In genomic region chr13:114024603-114025431, GRCh38 we compare ENCODE assay signal across 10 cellular contexts. TPM values are rescaled to one million over a fixed set of nuclear protein-coding genes. Genes with fewer than 3 reads are reported as not detected.
DNase-seq lines count a peak whose midpoint lies in the region; ATAC-seq, FAIRE-seq and TF ChIP-seq lines count a peak whose summit lies in the region.
"Had no signal": no experiment of that assay in that cellular context is flagged by ENCODE, and none has a peak within 500 bp of the region (broad histone marks: within the 10 kb centered on the region; RNA-seq: fewer than 3 reads in every experiment).

No MANE protein-coding gene starts in this region.

- DNase-seq in stimulated activated naive CD8-positive, alpha-beta T cell treated with anti-CD3 and anti-CD28 coated beads, Interleukin-15, Interleukin-2, amounts not matched to agents 100 U/mL and 50 U/mL, for 24 hours: no peak
- DNase-seq in GM12878 (ENCODE audit: low read depth, low spot score) (no peak), vagina (ENCODE audit: extremely low spot score in 2 of 2) (no peak), NCI-H510A treated with DMSO at 0.1 percent for 48 hours (lab: John Stamatoyannopoulos, UW) (no peak)
- DNase-seq in activated CD8-positive, alpha-beta memory T cell treated with anti-CD3 and anti-CD28 coated beads for 24 hours: no peak
- no peak for DNase-seq in stimulated activated CD8-positive, alpha-beta memory T cell treated with anti-CD3 and anti-CD28 coated beads, Interleukin-4, amount 100 ng/mL, for 48 hours

- no peak for TF ChIP-seq EP300 in GM12878 (IDR thresholded peaks at IDR 0.05; ENCODE audit: borderline replicate concordance in 1 of 2, control insufficient read depth in 1 of 2, low read depth in 2 of 2, low read length in 2 of 2)

- TF ChIP-seq POLR2A in GM12878 (IDR thresholded peaks at IDR 0.05; ENCODE audit: low read depth, low read length): peak; percentile 57
- TF ChIP-seq POLR2A in vagina (IDR thresholded peaks at IDR 0.05): no peak

- H3K27me3 ChIP-seq in GM12878 (replicated peaks in 1 of 2; ENCODE audit: control insufficient read depth in 2 of 2, insufficient read depth in 2 of 2, low read length in 1 of 2) (no peaks in the 10 kb centered on the region), vagina (no peaks in the 10 kb centered on the region)
- H3K27me3 ChIP-seq: ovary had no signal

- intact Hi-C loops in GM12878 (cut with micrococcal nuclease; ENCODE audit: unreplicated experiment) (loop anchor here (2.0 kb wide), 1 partner anchor 42 kb away; no protein-coding TSS in a partner anchor), vagina (cut with DNase I) (no loop called here)

- H3K4me3 ChIP-seq in GM12878: no peak overlapping the region
- H3K4me3 ChIP-seq in vagina: no peak overlapping the region
- H3K4me3 ChIP-seq: ovary had no signal

- H3K4me1 Mint-ChIP-seq in stimulated activated naive CD8-positive, alpha-beta T cell treated with anti-CD3 and anti-CD28 coated beads, Interleukin-15, Interleukin-2, amounts not matched to agents 100 ng/mL and 50 ng/mL, for 24 hours (ENCODE audit: low read depth): no peaks in the 10 kb centered on the region

- peaks cover 20% of the 10 kb centered on the region for H3K36me3 Mint-ChIP-seq in stimulated activated naive CD8-positive, alpha-beta T cell treated with anti-CD3 and anti-CD28 coated beads, Interleukin-15, Interleukin-2, amounts not matched to agents 100 ng/mL and 50 ng/mL, for 24 hours (ENCODE audit: low read depth)

- H4K20me1 ChIP-seq in GM12878 (ENCODE audit: control insufficient read depth, insufficient read depth): no peaks in the 10 kb centered on the region

- peak; percentile 75 for FAIRE-seq in GM12878 (lab: Jason Lieb, UNC)

- POLR2A ChIA-PET in GM12878 (lab: Charles Lee): no interaction called here

- peak overlapping the region; percentile 58 for H3K27ac ChIP-seq in GM12878 (ENCODE audit: control insufficient read depth, insufficient read depth)
- peak overlapping the region; percentile 72 for H3K27ac ChIP-seq in vagina
- H3K27ac ChIP-seq: ovary had no signal

- H3K9me3 Mint-ChIP-seq in stimulated activated naive CD8-positive, alpha-beta T cell treated with anti-CD3 and anti-CD28 coated beads, Interleukin-15, Interleukin-2, amounts not matched to agents 100 ng/mL and 50 ng/mL, for 24 hours: no peaks in the 10 kb centered on the region
- H3K9me3 Mint-ChIP-seq: T-helper 2 cell treated with Interferon-gamma antibody and Interleukin-4, amounts not matched to agents 5 μg/mL and 100 μg/mL, for 36 hours had no signal

- peak overlapping the region; percentile 64 for H3K4me2 ChIP-seq in GM12878 (ENCODE audit: control insufficient read depth, insufficient read depth)

- BruUV-seq in GM12878 (replicated peaks; lab: Mats Ljungman, UMichigan): no TSS peak

- no peak for TF ChIP-seq RAD21 in GM12878 (IDR thresholded peaks at IDR 0.05; ENCODE audit: insufficient read depth, low read depth, low read length)

- SMC1A ChIA-PET in GM12878 (lab: Charles Lee; ENCODE audit: uncharacterized antibody, unreplicated experiment): interaction anchor here (0.7 to 1.3 kb wide), 2 partner anchors 10 to 21 kb away, joined by 3 read pairs; no protein-coding TSS in a partner anchor

- H3K9me3 ChIP-seq in GM12878 (replicated peaks; ENCODE audit: control insufficient read depth, insufficient read depth, low read length) (no peaks in the 10 kb centered on the region), vagina (no peaks in the 10 kb centered on the region)
- H3K9me3 ChIP-seq: ovary had no signal

- peak overlapping the region; percentile 63 for H3K27ac Mint-ChIP-seq in stimulated activated naive CD8-positive, alpha-beta T cell treated with anti-CD3 and anti-CD28 coated beads, Interleukin-15, Interleukin-2, amounts not matched to agents 100 ng/mL and 50 ng/mL, for 24 hours
- H3K27ac Mint-ChIP-seq: T-helper 2 cell treated with Interferon-gamma antibody and Interleukin-4, amounts not matched to agents 5 μg/mL and 100 μg/mL, for 36 hours had no signal

- RAD21 ChIA-PET in GM12878 (lab: Charles Lee; ENCODE audit: unreplicated experiment): no interaction called here

- H3K4me1 ChIP-seq in GM12878 (ENCODE audit: control insufficient read depth, insufficient read depth, low read length): peaks cover 40% of the 10 kb centered on the region
- peaks cover 21% of the 10 kb centered on the region for H3K4me1 ChIP-seq in vagina

- ATAC-seq in stimulated activated naive CD8-positive, alpha-beta T cell treated with anti-CD3 and anti-CD28 coated beads, Interleukin-15, Interleukin-2, amounts not matched to agents 100 U/mL and 50 U/mL, for 24 hours: no peak
- ATAC-seq in HG02970 (IDR thresholded peaks at IDR 0.05; ENCODE audit: low FRiP score, unreplicated experiment) (peak; percentile 54), GM12878 (peak; percentile 95)

- peak overlapping the region; percentile 29 for H2AFZ ChIP-seq in GM12878 (ENCODE audit: control insufficient read depth, low read depth, low read length)

- H3K36me3 ChIP-seq in GM12878 (ENCODE audit: control insufficient read depth in 2 of 2, insufficient read depth in 2 of 2, low read length in 1 of 2): peaks cover 8 to 35% of the 10 kb centered on the region in 2 experiments
- H3K36me3 ChIP-seq in vagina: peaks cover 0 to 16% of the 10 kb centered on the region in 2 donors
- H3K36me3 ChIP-seq: ovary had no signal

- no peaks in the 10 kb centered on the region for H3K27me3 Mint-ChIP-seq in stimulated activated naive CD8-positive, alpha-beta T cell treated with anti-CD3 and anti-CD28 coated beads, Interleukin-15, Interleukin-2, amounts not matched to agents 100 ng/mL and 50 ng/mL, for 24 hours

- peak overlapping the region; percentile 44; the same call in 1 of the 2 replicates for H3K9ac ChIP-seq in GM12878 (ENCODE audit: control insufficient read depth, insufficient read depth, low read length)

- no peaks in the 10 kb centered on the region; the same call in 1 of the 2 replicates for H3K79me2 ChIP-seq in GM12878 (ENCODE audit: control insufficient read depth, insufficient read depth, low read length)

- H3K4me3 Mint-ChIP-seq in stimulated activated naive CD8-positive, alpha-beta T cell treated with anti-CD3 and anti-CD28 coated beads, Interleukin-15, Interleukin-2, amounts not matched to agents 100 ng/mL and 50 ng/mL, for 24 hours: no peak overlapping the region
- H3K4me3 Mint-ChIP-seq: T-helper 2 cell treated with Interferon-gamma antibody and Interleukin-4, amounts not matched to agents 5 μg/mL and 100 μg/mL, for 36 hours had no signal

- 7% methylated on average over 34 of the region's 35 CpGs for WGBS in GM12878 (ENCODE audit: insufficient coverage, insufficient replicate concordance, low lambda C conversion rate, missing lambda C conversion rate)

- in situ Hi-C loops in GM12878 (cut with MboI): no loop called here

- CTCF ChIA-PET in GM12878 (lab: Yijun Ruan, JAX): no interaction called here

- TF ChIP-seq CTCF in GM12878 (IDR thresholded peaks at IDR 0.05 in 2 of 3, conservative IDR thresholded peaks at IDR 0.05 in 1 of 3; ENCODE audit: control insufficient read depth in 2 of 3, extremely low read depth in 1 of 3, insufficient read depth in 1 of 3, low read depth in 3 of 3, low read length in 3 of 3) (no peak), vagina (IDR thresholded peaks at IDR 0.05) (no peak)

TF ChIP-seq in GM12878, 131 proteins besides CTCF, POLR2A, EP300 and RAD21 (continues in another document):
- TF ChIP-seq TAF1 (IDR thresholded peaks at IDR 0.05; ENCODE audit: borderline replicate concordance, low read depth, low read length) (no peak), EED (IDR thresholded peaks at IDR 0.05; ENCODE audit: low read depth) (peak; percentile 13; the same call in 1 of the 2 replicates), MAX (IDR thresholded peaks at IDR 0.05; ENCODE audit: low read depth, low read length) (0 out of 2 replicates have a peak, but pooled peaks have one; percentile 27), BMI1 (IDR thresholded peaks at IDR 0.05; ENCODE audit: borderline replicate concordance) (no peak), EGR1 (IDR thresholded peaks at IDR 0.05; ENCODE audit: borderline replicate concordance in 1 of 2, low read depth in 2 of 2, low read length in 2 of 2) (no peak), RCOR1 (conservative IDR thresholded peaks at IDR 0.05; ENCODE audit: low read depth, low read length) (no peak), MEF2B (IDR thresholded peaks at IDR 0.05; ENCODE audit: partially characterized antibody, poor library complexity, severe bottlenecking) (no peak), SPI1 (IDR thresholded peaks at IDR 0.05; ENCODE audit: borderline replicate concordance, insufficient read depth, low read depth, low read length) (peak; percentile 94), GATAD2B (conservative IDR thresholded peaks at IDR 0.05; ENCODE audit: low read depth) (no peak)

RNA-seq across cellular contexts. Expression of gene C13orf46, which starts 50.9 kb away (rescaled TPM):
- total RNA-seq in GM12878 (2013; cell fraction: nucleolus; rRNA removed): 0.20 and 0.21 TPM in 2 replicates
- total RNA-seq in GM12878 (2014; rRNA removed): not detected in 2 replicates
- total RNA-seq in GM12878 (2014; rRNA removed; fragmentation: Illumina TruSeq; extraction: Trizol): not detected in 2 replicates
- 0.08 and 0.18 TPM in 2 replicates for total RNA-seq in GM12878 (2021)
- polyA plus RNA-seq in GM12878 (2011; ENCODE audit: low read depth): not detected
- 0.04 TPM in 1 of 2 replicates, not detected in the other for polyA plus RNA-seq in GM12878 (2011; rRNA removed)
- polyA plus RNA-seq in GM12878 (2011; cell fraction: cytosol; rRNA removed): 0.03 and 0.06 TPM in 2 replicates
- 0.55 and 0.61 TPM in 2 replicates for polyA plus RNA-seq in GM12878 (2011; cell fraction: nucleus; rRNA removed)
- 0.03 and 0.07 TPM in 2 replicates for polyA plus RNA-seq in GM12878 (2012)
- polyA plus RNA-seq in GM12878 (2014; fragmentation: Illumina TruSeq; extraction: Trizol): 0.13 TPM in 1 of 2 replicates, not detected in the other
- not detected for polyA plus RNA-seq in GM12878 (2014; fragmentation: Nextera tagmentation; extraction: Ambion mirVana)
- polyA plus RNA-seq in GM12878 (2014; rRNA removed): 0.01 and 0.18 TPM in 2 replicates
- polyA plus RNA-seq in GM12878 (2016; fragmentation: Nextera tagmentation; extraction: Ambion mirVana): not detected
- polyA minus RNA-seq in GM12878 (2011; rRNA and poly(A)+ RNA removed): 0.31 and 0.37 TPM in 2 replicates
- not detected in 2 replicates for polyA minus RNA-seq in GM12878 (2011; cell fraction: cytosol; rRNA and poly(A)+ RNA removed)
- 0.24 and 0.48 TPM in 2 replicates for polyA minus RNA-seq in GM12878 (2011; cell fraction: nucleus; rRNA and poly(A)+ RNA removed)
- not detected for total RNA-seq in vagina
